ENCODE assay signal across 8 cellular contexts in genomic region chr2:231228223-231228622, GRCh38. TPM values are rescaled to one million over a fixed set of nuclear protein-coding genes. Genes with fewer than 3 reads are reported as not detected.
A peak's percentile ranks its signal among the peaks of the same experiment; 100 is the strongest.
DNase-seq lines count a peak whose midpoint lies in the region; ATAC-seq and TF ChIP-seq lines count a peak whose summit lies in the region.

No MANE protein-coding gene starts in this region.

- ATAC-seq in GM21619 (IDR thresholded peaks at IDR 0.05; ENCODE audit: unreplicated experiment) (peak; percentile 79), HG03575 (IDR thresholded peaks at IDR 0.05; ENCODE audit: extremely low read depth, insufficient number of reproducible peaks, low FRiP score, unreplicated experiment) (peak; percentile 40), left lobe of liver (peak; percentile 6)

- intact Hi-C loops in tibial artery (cut with DNase I; ENCODE audit: low total_unique reads): no loop called here

- peaks cover 0 to 10% (median 7%) of the 10 kb centered on the region in 3 donors for H3K36me3 ChIP-seq in tibial artery

- H3K4me3 ChIP-seq in tibial artery: no peak overlapping the region

- in situ Hi-C loops in GM13977 (cut with MboI; ENCODE audit: low pct_unique_long_range_greater_than_20kb, low sequenced_read_pairs, unreplicated experiment): no loop called here

- TF ChIP-seq CTCF in GM13977 (IDR thresholded peaks at IDR 0.05; ENCODE audit: extremely low read depth, insufficient read depth, missing control alignments): no peak
- TF ChIP-seq CTCF in tibial artery (IDR thresholded peaks at IDR 0.05): no peak

- H3K4me1 ChIP-seq in tibial artery: peaks cover 0 to 19% (median 6%) of the 10 kb centered on the region in 4 donors

- H3K27ac ChIP-seq in tibial artery: no peak overlapping the region

- no peaks in the 10 kb centered on the region for H3K27me3 ChIP-seq in tibial artery

- H3K9me3 ChIP-seq in tibial artery: no peaks in the 10 kb centered on the region

- DNase-seq in GM13977 (ENCODE audit: low spot score): peak; percentile 62
- no peak for DNase-seq in left lobe of liver (ENCODE audit: low spot score)
- DNase-seq in tibial artery: no peak
- no peak for DNase-seq in NCI-H146 treated with DMSO at 0.1 percent for 48 hours (lab: John Stamatoyannopoulos, UW; ENCODE audit: unreplicated experiment)
- no peak for DNase-seq in stimulated activated CD8-positive, alpha-beta memory T cell treated with anti-CD3 and anti-CD28 coated beads, Interleukin-4, amount 100 ng/mL, for 48 hours
- DNase-seq in stimulated activated naive CD4-positive, alpha-beta T cell treated with Interleukin-2 at 50 U/mL for 16 hours (lab: John Stamatoyannopoulos, UW): no peak

RNA-seq across cellular contexts. Expression of gene ARMC9, which starts 29.8 kb away (rescaled TPM):
- 1.9 TPM for total RNA-seq in left lobe of liver

Comparison
In these comparisons a context has a peak if more than half of its experiments do, and no peak if none do; other contexts are left out.
1. ATAC-seq: peak in every context shown above with its lines; median percentile 79 in GM21619; 40 in HG03575; 6 in left lobe of liver.